8 cellular contexts compared by ENCODE assay signal in the genomic region with DNA sequence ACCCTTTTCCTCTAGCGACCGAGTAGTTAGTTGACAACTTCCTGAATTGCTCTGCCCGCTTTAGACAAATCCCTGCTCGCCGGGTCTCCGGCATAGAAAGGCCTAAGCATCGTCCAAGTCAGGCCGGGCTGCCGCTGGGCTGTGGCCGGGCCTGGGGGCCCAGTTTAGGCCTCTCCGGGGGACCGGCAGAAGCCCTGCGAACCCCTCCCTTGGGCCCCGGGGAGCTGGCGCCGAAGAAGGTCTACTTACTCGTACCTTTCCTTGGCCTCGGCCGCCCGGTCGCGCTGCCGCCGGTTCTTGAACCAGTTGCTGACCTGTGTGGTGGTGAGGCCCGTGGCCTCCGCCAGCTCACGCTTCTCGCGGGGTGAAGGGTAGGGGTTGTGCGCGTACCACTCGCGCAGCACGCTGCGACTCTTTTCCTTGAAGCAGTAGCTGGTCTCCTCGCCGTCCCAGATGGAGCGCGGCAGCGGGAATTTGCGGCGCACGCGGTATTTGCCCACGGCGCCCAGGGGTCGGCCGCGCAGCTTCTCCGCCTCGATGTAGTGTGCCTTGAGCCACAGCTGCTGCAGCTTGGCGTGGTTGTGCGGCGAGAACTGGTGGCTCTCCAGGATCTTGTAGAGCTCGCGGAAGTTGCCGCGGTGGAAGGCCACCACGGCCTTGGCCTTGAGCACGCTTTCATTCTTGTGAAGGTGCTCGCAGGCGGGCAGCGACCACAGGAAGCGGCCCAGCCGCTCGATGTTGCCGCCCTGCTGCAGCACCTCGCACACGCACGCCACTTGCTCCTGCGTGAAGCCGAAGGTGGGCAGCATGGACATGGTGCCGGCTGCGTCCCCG. TPM values are rescaled to one million over a fixed set of nuclear protein-coding genes. Genes with fewer than 3 reads are reported as not detected.
A peak's percentile ranks its signal among the peaks of the same experiment; 100 is the strongest.
DNase-seq lines count a peak whose midpoint lies in the region; ATAC-seq and TF ChIP-seq lines count a peak whose summit lies in the region.

No MANE protein-coding gene starts in this region.

- DNase-seq in EL (peak; percentile 18), NCI-H2029 (lab: John Stamatoyannopoulos, UW) (peak; percentile 18), cardiac fibroblast (ENCODE audit: low read depth in 2 of 2) (peak; percentile 36 to 47), mucosa of descending colon (peak in 2 of 3 donors; percentile 41 to 54), T-helper 9 cell (no peak), SKM-1 (lab: John Stamatoyannopoulos, UW; ENCODE audit: unreplicated experiment) (no peak), NOMO-1 treated with DMSO at 0.1 percent for 48 hours (lab: John Stamatoyannopoulos, UW; ENCODE audit: unreplicated experiment) (no peak), HuH-7 (ENCODE audit: low spot score) (no peak)

- TF ChIP-seq CTCF in cardiac fibroblast (IDR thresholded peaks at IDR 0.05; ENCODE audit: low read depth, low read length) (no peak), mucosa of descending colon (IDR thresholded peaks at IDR 0.05) (no peak)

- H3K4me3 ChIP-seq in cardiac fibroblast (replicated peaks in 1 of 2; ENCODE audit: low read depth in 2 of 2, low read length in 2 of 2) (peak overlapping the region; percentile 63 to 64), mucosa of descending colon (no peak overlapping the region)

- H3K36me3 ChIP-seq in mucosa of descending colon (ENCODE audit: low read depth), result no peaks in the 10 kb centered on the region

- H3K9me3 ChIP-seq in mucosa of descending colon, result no peaks in the 10 kb centered on the region

- H3K4me1 ChIP-seq in mucosa of descending colon (ENCODE audit: low read depth), result peaks cover 29% of the 10 kb centered on the region

- intact Hi-C loops in mucosa of descending colon (cut with DNase I, micrococcal nuclease), result loop anchor here in 1 of 2 donors (1.0 kb wide), 1 partner anchor 27 kb away; no protein-coding TSS in a partner anchor

- ATAC-seq in mucosa of descending colon, result no peak

RNA-seq across cellular contexts. Expression of a gene that starts 0.7 kb away (rescaled TPM):
- under 1 TPM in 1 of 3 donors, not detected in 2; 0.12 TPM for total RNA-seq in mucosa of descending colon

Comparison
In these comparisons a context has a peak if more than half of its experiments do, and no peak if none do; other contexts are left out.
1. DNase-seq: peak in EL (single experiment), NCI-H2029 (single experiment), cardiac fibroblast (2 of 2) and mucosa of descending colon (2 of 3); none in T-helper 9 cell (single experiment), SKM-1 (single experiment), NOMO-1 treated with DMSO at 0.1 percent for 48 hours (single experiment) and HuH-7 (single experiment).